Comparison of ENCODE assay signal across 8 cellular contexts in genomic region chr12:108856170-108856427, GRCh38. TPM values are rescaled to one million over a fixed set of nuclear protein-coding genes. Genes with fewer than 3 reads are reported as not detected.
DNase-seq lines count a peak whose midpoint lies in the region; ATAC-seq and TF ChIP-seq lines count a peak whose summit lies in the region.

No MANE protein-coding gene starts in this region.

- ATAC-seq in sciatic nerve (peak; percentile 2), GM19035 (IDR thresholded peaks at IDR 0.05; ENCODE audit: unreplicated experiment) (no peak), GM21737 (IDR thresholded peaks at IDR 0.05; ENCODE audit: unreplicated experiment) (no peak), GM21576 (IDR thresholded peaks at IDR 0.05; ENCODE audit: unreplicated experiment) (no peak), HG03571 (IDR thresholded peaks at IDR 0.05; ENCODE audit: unreplicated experiment) (no peak)

- H3K4me3 ChIP-seq in GM08714 (ENCODE audit: low read length) (peak overlapping the region; percentile 73; the same call in 1 of the 2 replicates), WI38 (ENCODE audit: low read depth, low read length) (peak overlapping the region; percentile 84), fibroblast of villous mesenchyme (ENCODE audit: low read depth, low read length) (peak overlapping the region; percentile 98)

- DNase-seq in fibroblast of villous mesenchyme (ENCODE audit: low read depth), result no peak
- no peak for DNase-seq in sciatic nerve (ENCODE audit: low spot score)

- TF ChIP-seq CTCF in WI38 (IDR thresholded peaks at IDR 0.05; ENCODE audit: low read depth, low read length), result no peak
- TF ChIP-seq CTCF in fibroblast of villous mesenchyme (IDR thresholded peaks at IDR 0.05; ENCODE audit: insufficient read depth, low read depth, low read length), result no peak

- intact Hi-C loops in sciatic nerve (cut with DNase I), result loop anchor here (5.0 kb wide), 2 partner anchors 39 to 124 kb away; partner anchors contain the start of gene CORO1C

RNA-seq across cellular contexts. Expression of gene SSH1, which starts 1.3 kb away (rescaled TPM):
- total RNA-seq in fibroblast of villous mesenchyme (27.2 and 34.1 TPM in 2 replicates), sciatic nerve (74.3 TPM)

RNA-seq across cellular contexts. Expression of gene DAO, which starts 23.8 kb away (rescaled TPM):
- not detected in 2 replicates for total RNA-seq in fibroblast of villous mesenchyme
- total RNA-seq in sciatic nerve, result not detected
